In the genomic region with DNA sequence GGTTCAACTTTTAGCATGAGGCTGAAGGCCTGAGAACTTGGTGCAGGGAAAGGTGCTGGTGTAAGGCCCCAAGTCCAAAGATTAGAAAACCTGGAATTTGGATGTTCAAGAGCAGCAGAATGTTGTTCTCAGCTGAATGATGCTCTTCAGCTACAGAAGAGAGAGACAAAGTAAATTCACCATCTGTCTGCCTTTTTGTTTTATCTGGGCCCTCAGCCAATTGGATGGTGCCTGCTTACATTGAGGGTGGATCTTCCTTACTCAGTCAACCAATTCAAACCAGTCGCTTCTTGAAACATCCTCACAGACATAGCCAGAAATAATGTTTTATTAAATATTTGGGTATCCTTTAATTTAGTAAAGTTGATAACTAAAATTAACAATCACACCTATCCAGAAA, we compare ENCODE assay signal across 21 cellular contexts.
"Had no signal": no experiment of that assay in that cellular context is flagged by ENCODE, and none has a peak within 500 bp of the region (broad histone marks: within the 10 kb centered on the region; RNA-seq: fewer than 3 reads in every experiment).

No MANE protein-coding gene starts in this region.

- H3K79me2 ChIP-seq: hepatocyte, parathyroid adenoma had no signal

- H3K9me3 Mint-ChIP-seq: nephron progenitor cell had no signal

- H2AFZ ChIP-seq: hepatocyte, parathyroid adenoma had no signal

- H3K4me1 Mint-ChIP-seq: naive B cell; nephron progenitor cell; stimulated activated effector memory CD8-positive, alpha-beta T cell treated with anti-CD3 and anti-CD28 coated beads, Interleukin-12 subunit alpha, Interleukin-12 subunit beta, amount 100 ng/mL, for 72 hours had no signal

- H3K4me2 ChIP-seq: hepatocyte had no signal

- ATAC-seq: left colon; left ventricle myocardium superior; psoas muscle; right lobe of liver; stimulated activated effector memory CD8-positive, alpha-beta T cell treated with anti-CD3 and anti-CD28 coated beads, Interleukin-12 subunit alpha, Interleukin-12 subunit beta, amount 100 ng/mL, for 72 hours; stimulated activated naive CD8-positive, alpha-beta T cell treated with anti-CD3 and anti-CD28 coated beads, Interleukin-15, Interleukin-2, amounts not matched to agents 100 U/mL and 50 U/mL, for 24 hours had no signal

- H3K27me3 Mint-ChIP-seq: naive B cell had no signal

- H3K4me3 Mint-ChIP-seq: naive B cell; nephron progenitor cell; stimulated activated effector memory CD8-positive, alpha-beta T cell treated with anti-CD3 and anti-CD28 coated beads, Interleukin-12 subunit alpha, Interleukin-12 subunit beta, amount 100 ng/mL, for 72 hours had no signal

- H3K9ac ChIP-seq: parathyroid adenoma had no signal

- H3K27ac ChIP-seq: dorsolateral prefrontal cortex, hepatocyte, parathyroid adenoma, psoas muscle, right lobe of liver, tibial artery, upper lobe of left lung, uterus had no signal

- H3K9me3 ChIP-seq: psoas muscle, right lobe of liver, tibial artery, upper lobe of left lung, uterus had no signal

- H3K27me3 ChIP-seq: dorsolateral prefrontal cortex, hepatocyte, right lobe of liver, tibial artery, upper lobe of left lung, uterus had no signal

- DNase-seq: effector CD8-positive, alpha-beta T cell; foreskin melanocyte; head of caudate nucleus; left colon; left ventricle myocardium superior; mesendoderm; naive B cell; nephron progenitor cell; psoas muscle; retina; right lobe of liver; stimulated activated CD4-positive, alpha-beta T cell treated with anti-CD3 and anti-CD28 coated beads, Interleukin-4, amount 100 ng/mL, for 1 hour; stimulated activated CD8-positive, alpha-beta memory T cell treated with anti-CD3 and anti-CD28 coated beads, Interleukin-4, amount 100 ng/mL, for 48 hours; stimulated activated naive CD8-positive, alpha-beta T cell treated with anti-CD3 and anti-CD28 coated beads, Interleukin-15, Interleukin-2, amounts not matched to agents 100 U/mL and 50 U/mL, for 24 hours; tibial artery; upper lobe of left lung; uterus had no signal

- H3K27ac Mint-ChIP-seq: naive B cell; nephron progenitor cell; stimulated activated effector memory CD8-positive, alpha-beta T cell treated with anti-CD3 and anti-CD28 coated beads, Interleukin-12 subunit alpha, Interleukin-12 subunit beta, amount 100 ng/mL, for 72 hours had no signal

- H3K36me3 Mint-ChIP-seq: naive B cell; stimulated activated effector memory CD8-positive, alpha-beta T cell treated with anti-CD3 and anti-CD28 coated beads, Interleukin-12 subunit alpha, Interleukin-12 subunit beta, amount 100 ng/mL, for 72 hours had no signal

- H3K4me1 ChIP-seq: parathyroid adenoma, psoas muscle, right lobe of liver, tibial artery, upper lobe of left lung, uterus had no signal
